1 cellular context compared by ENCODE assay signal in genomic region chr19:377801-378581, GRCh38.
TF ChIP-seq lines count a peak whose summit lies in the region.

No MANE protein-coding gene starts in this region.

TF ChIP-seq in HepG2, 621 proteins besides CTCF, POLR2A, EP300 and RAD21:
- TF ChIP-seq PAWR (CRISPR knock-in tag; IDR thresholded peaks at IDR 0.05; ENCODE audit: borderline replicate concordance) = no peak
- no peak for TF ChIP-seq RCOR2 (CRISPR knock-in tag; IDR thresholded peaks at IDR 0.05)
- no peak for TF ChIP-seq MTA3 (CRISPR knock-in tag; IDR thresholded peaks at IDR 0.05)
- TF ChIP-seq CSRNP1 (CRISPR knock-in tag; IDR thresholded peaks at IDR 0.05) = no peak
- TF ChIP-seq PBX3 (CRISPR knock-in tag; IDR thresholded peaks at IDR 0.05; ENCODE audit: borderline replicate concordance) = no peak
- no peak for TF ChIP-seq HNF1B (CRISPR knock-in tag; IDR thresholded peaks at IDR 0.05)
- TF ChIP-seq JUND (CRISPR knock-in tag; IDR thresholded peaks at IDR 0.05) = no peak
- no peak for TF ChIP-seq ZNF256 (CRISPR knock-in tag; conservative IDR thresholded peaks at IDR 0.05)
- no peak for TF ChIP-seq ZNF530 (CRISPR knock-in tag; IDR thresholded peaks at IDR 0.05; ENCODE audit: low read depth)
- no peak for TF ChIP-seq TP53 (CRISPR knock-in tag; conservative IDR thresholded peaks at IDR 0.05)
- TF ChIP-seq, protein P1, sequence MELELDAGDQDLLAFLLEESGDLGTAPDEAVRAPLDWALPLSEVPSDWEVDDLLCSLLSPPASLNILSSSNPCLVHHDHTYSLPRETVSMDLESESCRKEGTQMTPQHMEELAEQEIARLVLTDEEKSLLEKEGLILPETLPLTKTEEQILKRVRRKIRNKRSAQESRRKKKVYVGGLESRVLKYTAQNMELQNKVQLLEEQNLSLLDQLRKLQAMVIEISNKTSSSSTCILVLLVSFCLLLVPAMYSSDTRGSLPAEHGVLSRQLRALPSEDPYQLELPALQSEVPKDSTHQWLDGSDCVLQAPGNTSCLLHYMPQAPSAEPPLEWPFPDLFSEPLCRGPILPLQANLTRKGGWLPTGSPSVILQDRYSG (CRISPR knock-in tag; IDR thresholded peaks at IDR 0.05) = no peak
